24 cellular contexts compared by ENCODE assay signal in genomic region chr7:154729056-154729455, GRCh38.
"Had no signal": no experiment of that assay in that cellular context is flagged by ENCODE, and none has a peak within 500 bp of the region (broad histone marks: within the 10 kb centered on the region; RNA-seq: fewer than 3 reads in every experiment).

No MANE protein-coding gene starts in this region.

- ATAC-seq: activated CD4-positive, alpha-beta T cell treated with anti-CD3 and anti-CD28 coated beads for 36 hours; activated CD4-positive, CD25-positive, alpha-beta regulatory T cell treated with anti-CD3 and anti-CD28 coated beads, Interleukin-2, amount 50 U/mL, for 24 hours; activated CD8-positive, alpha-beta T cell treated with anti-CD3 and anti-CD28 coated beads, Interleukin-2, amount 10 ng/mL, durations not matched to agents 7 days and 5 days; body of pancreas; Panc1; WTC11 had no signal

- DNase-seq: activated CD4-positive, alpha-beta T cell treated with anti-CD3 and anti-CD28 coated beads for 36 hours; activated CD4-positive, alpha-beta T cell treated with anti-CD3 and anti-CD28 coated beads, Interleukin-2, amount 10 ng/mL, durations not matched to agents 7 days and 5 days; activated CD4-positive, alpha-beta T cell treated with anti-CD3 and anti-CD28 coated beads, Interleukin-2, amount 50 U/mL, for 48 hours; activated CD8-positive, alpha-beta T cell treated with anti-CD3 and anti-CD28 coated beads, Interleukin-2, amount 10 ng/mL, durations not matched to agents 7 days and 5 days; activated gamma-delta T cell; activated naive CD4-positive, alpha-beta T cell treated with Interleukin-2 at 50 U/mL for 16 hours; activated naive CD8-positive, alpha-beta T cell treated with anti-CD3 and anti-CD28 coated beads, Interleukin-2, amount 10 ng/mL, durations not matched to agents 7 days and 5 days; activated T-cell treated with anti-CD3 and anti-CD28 coated beads, Interleukin-2, amount 50 U/mL, for 24 hours; body of pancreas; NCI-H1092 treated with DMSO at 0.1 percent for 48 hours; NCI-H1417; NCI-H1694; NCI-H1930; NCI-H2081 treated with DMSO at 0.1 percent for 48 hours; NCI-H226; NCI-H446 treated with DMSO at 0.1 percent for 48 hours; NCI-H524; NCI-H82; RPMI8226; SHP77 treated with DMSO at 0.1 percent for 48 hours; SK-N-SH had no signal
